Comparison of ENCODE assay signal across 1 cellular context in genomic region chr14:68749487-68750475, GRCh38.
TF ChIP-seq lines count a peak whose summit lies in the region.

No MANE protein-coding gene starts in this region.

TF ChIP-seq in IMR-90, 13 proteins besides CTCF, POLR2A, EP300 and RAD21:
- TF ChIP-seq CHD1 (IDR thresholded peaks at IDR 0.05; ENCODE audit: low read depth, low read length) (no peak), NFE2L2 (IDR thresholded peaks at IDR 0.05; ENCODE audit: low read depth, low read length) (no peak), RFX5 (IDR thresholded peaks at IDR 0.05; ENCODE audit: low read depth, low read length) (no peak), MXI1 (IDR thresholded peaks at IDR 0.05; ENCODE audit: borderline replicate concordance, low read depth, low read length) (no peak), BHLHE40 (IDR thresholded peaks at IDR 0.05; ENCODE audit: low read depth, low read length) (no peak), SMC3 (IDR thresholded peaks at IDR 0.05; ENCODE audit: low read depth, low read length) (no peak), ELK1 (IDR thresholded peaks at IDR 0.05; ENCODE audit: borderline replicate concordance, low read depth, low read length) (no peak), MAFK (IDR thresholded peaks at IDR 0.05; ENCODE audit: low read depth, low read length) (no peak)
